10 cellular contexts compared by ENCODE assay signal in the genomic region with DNA sequence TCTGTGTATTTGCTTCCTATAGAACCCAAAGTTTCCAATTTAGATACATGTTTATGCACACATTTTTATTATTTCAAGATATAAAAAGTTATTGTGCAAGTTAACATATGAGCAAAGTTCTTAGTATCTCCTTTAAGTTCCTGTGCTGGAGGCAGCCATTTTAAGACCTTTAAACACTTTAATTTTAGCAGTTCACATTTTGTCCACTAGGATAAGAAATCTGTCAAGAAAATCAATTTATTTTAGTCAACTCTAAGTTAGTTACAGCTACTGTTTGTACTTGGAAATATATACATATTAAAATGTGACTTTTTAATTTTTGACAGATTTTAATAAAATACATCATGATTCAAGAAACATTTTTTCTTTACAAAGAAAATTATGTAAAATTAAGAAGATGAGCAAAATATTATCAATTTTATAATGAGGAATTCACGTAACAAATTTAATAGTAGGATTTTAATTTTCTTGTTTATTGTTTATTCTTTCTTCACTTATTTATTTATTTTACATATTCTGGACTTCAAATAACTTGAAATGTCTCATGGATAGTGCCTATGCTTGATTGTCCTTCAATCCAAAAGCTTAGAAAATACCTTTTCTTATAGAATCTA.
A peak's percentile ranks its signal among the peaks of the same experiment; 100 is the strongest.
DNase-seq lines count a peak whose midpoint lies in the region; ATAC-seq and TF ChIP-seq lines count a peak whose summit lies in the region.
"Had no signal": no experiment of that assay in that cellular context is flagged by ENCODE, and none has a peak within 500 bp of the region (broad histone marks: within the 10 kb centered on the region; RNA-seq: fewer than 3 reads in every experiment).

No MANE protein-coding gene starts in this region.

- DNase-seq in BE2C, result no peak
- DNase-seq in RPMI8226, result peak; percentile 10
- DNase-seq in glutamatergic neuron, result no peak
- no peak for DNase-seq in NCI-H2196 treated with DMSO at 0.1 percent for 48 hours (lab: John Stamatoyannopoulos, UW; ENCODE audit: unreplicated experiment)
- DNase-seq in esophagus muscularis mucosa (ENCODE audit: extremely low spot score), result no peak
- no peak for DNase-seq in activated T-cell treated with anti-CD3 and anti-CD28 coated beads, Interleukin-2, amount 50 U/mL, for 4 hours
- DNase-seq: naive B cell had no signal

- 94% methylated on average over 1 of the region's 1 CpG for WGBS in esophagus muscularis mucosa

- H3K27ac Mint-ChIP-seq in glutamatergic neuron (ENCODE audit: unreplicated experiment), result no peak overlapping the region
- H3K27ac Mint-ChIP-seq: naive B cell had no signal

- no peak for TF ChIP-seq EP300 in esophagus muscularis mucosa (IDR thresholded peaks at IDR 0.05)

- no peak overlapping the region for H3K4me3 ChIP-seq in BE2C (ENCODE audit: low read depth, low read length)
- no peak overlapping the region for H3K4me3 ChIP-seq in esophagus muscularis mucosa

- no peaks in the 10 kb centered on the region for H3K36me3 Mint-ChIP-seq in glutamatergic neuron (ENCODE audit: unreplicated experiment)
- H3K36me3 Mint-ChIP-seq in activated T-cell treated with anti-CD3 and anti-CD28 coated beads, Interleukin-2, amount 50 U/mL, for 4 hours (ENCODE audit: insufficient read depth), result no peaks in the 10 kb centered on the region
- H3K36me3 Mint-ChIP-seq: brain had no signal

- no peaks in the 10 kb centered on the region for H3K9me3 Mint-ChIP-seq in glutamatergic neuron (ENCODE audit: unreplicated experiment)
- peaks cover 11% of the 10 kb centered on the region for H3K9me3 Mint-ChIP-seq in activated T-cell treated with anti-CD3 and anti-CD28 coated beads, Interleukin-2, amount 50 U/mL, for 4 hours

- no peaks in the 10 kb centered on the region for H3K9me3 ChIP-seq in BE2C
- H3K9me3 ChIP-seq in esophagus muscularis mucosa, result no peaks in the 10 kb centered on the region

- ATAC-seq in GM21619 (IDR thresholded peaks at IDR 0.05; ENCODE audit: unreplicated experiment) (peak; percentile 57), HG03108 (IDR thresholded peaks at IDR 0.05; ENCODE audit: unreplicated experiment) (no peak)
- no peak for ATAC-seq in activated T-cell treated with anti-CD3 and anti-CD28 coated beads, Interleukin-2, amount 50 U/mL, for 4 hours

- TF ChIP-seq CTCF in BE2C (IDR thresholded peaks at IDR 0.05; ENCODE audit: low read depth, low read length) (0 out of 2 replicates have a peak, but pooled peaks have one; percentile 30), glutamatergic neuron (IDR thresholded peaks at IDR 0.05; ENCODE audit: partially characterized antibody, unreplicated experiment) (peak; percentile 88), esophagus muscularis mucosa (IDR thresholded peaks at IDR 0.05) (peak in 1 of 3 experiments; percentile 38)

- no peaks in the 10 kb centered on the region for H3K4me1 Mint-ChIP-seq in glutamatergic neuron (ENCODE audit: low read depth, unreplicated experiment)
- H3K4me1 Mint-ChIP-seq in activated T-cell treated with anti-CD3 and anti-CD28 coated beads, Interleukin-2, amount 50 U/mL, for 4 hours (ENCODE audit: low read depth), result no peaks in the 10 kb centered on the region
- H3K4me1 Mint-ChIP-seq: brain, naive B cell had no signal

- H3K36me3 ChIP-seq in BE2C, result no peaks in the 10 kb centered on the region
- H3K36me3 ChIP-seq in esophagus muscularis mucosa, result no peaks in the 10 kb centered on the region

- H3K4me3 Mint-ChIP-seq in glutamatergic neuron (ENCODE audit: unreplicated experiment), result no peak overlapping the region
- H3K4me3 Mint-ChIP-seq in activated T-cell treated with anti-CD3 and anti-CD28 coated beads, Interleukin-2, amount 50 U/mL, for 4 hours, result no peak overlapping the region
- H3K4me3 Mint-ChIP-seq: brain, naive B cell had no signal

- H3K27ac ChIP-seq in esophagus muscularis mucosa (replicated peaks in 1 of 4), result no peak overlapping the region

- H3K27me3 Mint-ChIP-seq in glutamatergic neuron (ENCODE audit: unreplicated experiment), result no peaks in the 10 kb centered on the region
- H3K27me3 Mint-ChIP-seq in activated T-cell treated with anti-CD3 and anti-CD28 coated beads, Interleukin-2, amount 50 U/mL, for 4 hours (ENCODE audit: low read depth), result no peaks in the 10 kb centered on the region
- H3K27me3 Mint-ChIP-seq: naive B cell had no signal

- TF ChIP-seq POLR2A in esophagus muscularis mucosa (IDR thresholded peaks at IDR 0.05; ENCODE audit: low read depth), result no peak

- intact Hi-C loops in esophagus muscularis mucosa (cut with DNase I), result no loop called here

- H3K27me3 ChIP-seq in BE2C (no peaks in the 10 kb centered on the region), esophagus muscularis mucosa (no peaks in the 10 kb centered on the region)

- H3K4me1 ChIP-seq in BE2C (no peaks in the 10 kb centered on the region), esophagus muscularis mucosa (no peaks in the 10 kb centered on the region)
